ENCODE assay signal across 16 cellular contexts in genomic region chr14:81550001-81550642, GRCh38. TPM values are rescaled to one million over a fixed set of nuclear protein-coding genes. Genes with fewer than 3 reads are reported as not detected.
DNase-seq lines count a peak whose midpoint lies in the region; ATAC-seq lines count a peak whose summit lies in the region.
"Had no signal": no experiment of that assay in that cellular context is flagged by ENCODE, and none has a peak within 500 bp of the region (broad histone marks: within the 10 kb centered on the region; RNA-seq: fewer than 3 reads in every experiment).

No MANE protein-coding gene starts in this region.

- peak; percentile 57 to 94 for ATAC-seq in activated naive CD4-positive, alpha-beta T cell treated with anti-CD3 and anti-CD28 coated beads, Interleukin-2, amount 50 U/mL, for 72 hours
- peak; percentile 94 for ATAC-seq in GM21619 (IDR thresholded peaks at IDR 0.05; ENCODE audit: unreplicated experiment)
- ATAC-seq in HG03135 (IDR thresholded peaks at IDR 0.05; ENCODE audit: unreplicated experiment) = peak; percentile 84
- ATAC-seq in stimulated activated naive CD8-positive, alpha-beta T cell treated with anti-CD3 and anti-CD28 coated beads, Interleukin-15, Interleukin-2, amounts not matched to agents 100 U/mL and 50 U/mL, for 24 hours = peak; percentile 63
- ATAC-seq: gastrocnemius medialis, sciatic nerve had no signal

- H3K27ac Mint-ChIP-seq in activated naive CD4-positive, alpha-beta T cell treated with anti-CD3 and anti-CD28 coated beads, Interleukin-2, amount 50 U/mL, for 72 hours = peak overlapping the region in 1 of 2 donors; percentile 8
- H3K27ac Mint-ChIP-seq: HFFc6 had no signal

- peaks cover 0 to 9% of the 10 kb centered on the region in 2 donors for H3K36me3 Mint-ChIP-seq in activated naive CD4-positive, alpha-beta T cell treated with anti-CD3 and anti-CD28 coated beads, Interleukin-2, amount 50 U/mL, for 72 hours

- peak in 1 of 2 donors; percentile 20 for DNase-seq in activated naive CD4-positive, alpha-beta T cell treated with anti-CD3 and anti-CD28 coated beads, Interleukin-2, amount 50 U/mL, for 72 hours (ENCODE audit: low spot score in 2 of 2)
- DNase-seq in activated naive CD4-positive, alpha-beta T cell treated with anti-CD3 and anti-CD28 coated beads, Interleukin-2, amount 50 U/mL, for 16 hours = no peak
- DNase-seq in stimulated activated naive CD8-positive, alpha-beta T cell treated with anti-CD3 and anti-CD28 coated beads, Interleukin-15, Interleukin-2, amounts not matched to agents 100 U/mL and 50 U/mL, for 24 hours = no peak
- DNase-seq in activated CD4-positive, alpha-beta T cell treated with anti-CD3 and anti-CD28 coated beads, Interleukin-2, amount 50 U/mL, for 4 hours = no peak
- DNase-seq in NCI-H526 treated with DMSO at 0.1 percent for 48 hours (lab: John Stamatoyannopoulos, UW) (no peak), NCI-H2029 (lab: John Stamatoyannopoulos, UW) (no peak)
- DNase-seq: activated effector memory CD4-positive, alpha-beta T cell treated with anti-CD3 and anti-CD28 coated beads, Interleukin-2, amount 50 U/mL, for 16 hours; gastrocnemius medialis; GF-D8; HFFc6; mammary epithelial cell; NCI-H1092; PC-9 had no signal

- H3K9me3 Mint-ChIP-seq in activated naive CD4-positive, alpha-beta T cell treated with anti-CD3 and anti-CD28 coated beads, Interleukin-2, amount 50 U/mL, for 72 hours = peaks cover 0 to 8% of the 10 kb centered on the region in 2 donors
- H3K9me3 Mint-ChIP-seq: HFFc6 had no signal

RNA-seq across cellular contexts. Expression of gene SEL1L, which starts 16.5 kb away (rescaled TPM):
- total RNA-seq in activated naive CD4-positive, alpha-beta T cell treated with anti-CD3 and anti-CD28 coated beads, Interleukin-2, amount 50 U/mL, for 72 hours = 10 to 100 TPM; 46.8 to 67.1 TPM
